In the genomic region with DNA sequence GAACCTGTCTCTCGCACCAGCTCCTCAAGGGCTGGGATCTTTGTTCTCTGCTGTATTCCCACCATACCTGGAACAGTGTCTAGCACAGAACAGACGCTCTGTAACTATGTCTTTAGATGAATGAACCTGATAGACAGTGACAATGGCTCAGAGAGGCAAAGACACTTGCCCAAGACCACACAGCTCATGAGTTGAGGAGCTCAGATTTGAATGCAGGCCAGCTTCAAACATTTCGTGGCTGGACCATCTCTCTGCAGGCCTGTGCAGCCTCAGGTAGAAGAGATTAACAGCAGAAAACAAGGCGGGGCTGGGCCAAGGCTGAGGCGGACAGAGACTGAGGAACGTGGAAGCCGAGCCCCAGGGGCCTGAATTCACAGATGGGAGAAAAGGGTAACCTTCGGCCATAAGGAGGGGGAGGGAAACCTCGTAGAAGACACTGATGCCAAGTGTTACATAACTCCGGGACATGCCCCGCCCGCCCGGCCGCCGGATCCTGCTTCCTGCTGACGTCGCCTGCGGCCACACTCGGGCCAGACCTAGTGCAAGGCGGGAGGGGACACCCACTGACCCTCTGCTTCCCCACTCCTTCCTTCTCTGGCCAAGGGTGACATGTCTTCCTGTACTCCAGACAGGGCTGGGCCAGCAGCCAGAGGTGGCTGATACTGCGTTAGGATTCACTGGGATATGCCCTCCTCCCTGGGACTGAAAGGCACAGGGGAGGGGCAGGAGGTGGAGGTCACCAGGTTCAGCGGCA, we compare ENCODE assay signal across 8 cellular contexts.
DNase-seq lines count a peak whose midpoint lies in the region; ATAC-seq and TF ChIP-seq lines count a peak whose summit lies in the region.

No MANE protein-coding gene starts in this region.

- POLR2A ChIA-PET in IMR-90 (lab: Charles Lee; ENCODE audit: unreplicated experiment), result no interaction called here

- DNase-seq in IMR-90, result peak; percentile 59
- DNase-seq in cardiac fibroblast (ENCODE audit: low read depth in 2 of 2), result peak; percentile 91 to 92
- peak; percentile 28 for DNase-seq in left kidney (ENCODE audit: low read depth, low spot score)
- DNase-seq in superior temporal gyrus (ENCODE audit: extremely low spot score), result peak; percentile 72
- no peak for DNase-seq in NCI-H1105 (lab: John Stamatoyannopoulos, UW)
- DNase-seq in activated naive CD8-positive, alpha-beta T cell treated with anti-CD3 and anti-CD28 coated beads, Interleukin-2, amount 50 U/mL, for 24 hours, result no peak
- DNase-seq in NCI-H1048 (lab: John Stamatoyannopoulos, UW), result no peak
- no peak for DNase-seq in ACHN

- peak overlapping the region; percentile 94 for H2BK5ac ChIP-seq in IMR-90 (ENCODE audit: low read depth, low read length, poor library complexity, severe bottlenecking)

- no peaks in the 10 kb centered on the region for H3K9me3 ChIP-seq in IMR-90 (ENCODE audit: control insufficient read depth, insufficient read depth, low read length)

- in situ Hi-C loops in IMR-90 (cut with MboI; ENCODE audit: low sequenced_read_pairs), result loop anchor here (5.0 to 10.0 kb wide), 2 partner anchors 183 to 386 kb away; a partner anchor contains a TSS
- in situ Hi-C loops in ACHN (cut with HindIII; ENCODE audit: low pct_ligation_motif_present, low pct_unique_long_range_greater_than_20kb, low sequenced_read_pairs), result no loop called here

- peak overlapping the region; percentile 25 for H2AFZ ChIP-seq in IMR-90 (replicated peaks; ENCODE audit: low read length, poor library complexity)

- H3K9me3 Mint-ChIP-seq in activated naive CD8-positive, alpha-beta T cell treated with anti-CD3 and anti-CD28 coated beads, Interleukin-2, amount 50 U/mL, for 24 hours, result no peaks in the 10 kb centered on the region

- no peaks in the 10 kb centered on the region for H3K27me3 ChIP-seq in IMR-90 (ENCODE audit: control insufficient read depth, insufficient read depth, low read length)

- TF ChIP-seq CTCF in IMR-90 (conservative IDR thresholded peaks at IDR 0.05; ENCODE audit: low read depth, low read length), result no peak
- TF ChIP-seq CTCF in cardiac fibroblast (IDR thresholded peaks at IDR 0.05; ENCODE audit: low read depth, low read length), result no peak

- H4K91ac ChIP-seq in IMR-90 (ENCODE audit: insufficient read depth, low read depth, low read length), result peak overlapping the region; percentile 92

- H2AK9ac ChIP-seq in IMR-90 (replicated peaks; ENCODE audit: low read depth, low read length, poor library complexity), result peak overlapping the region; percentile 74

- H3K4me1 Mint-ChIP-seq in activated naive CD8-positive, alpha-beta T cell treated with anti-CD3 and anti-CD28 coated beads, Interleukin-2, amount 50 U/mL, for 24 hours, result no peaks in the 10 kb centered on the region

- H3K9me1 ChIP-seq in IMR-90 (ENCODE audit: insufficient read depth, low read length), result peaks cover 16% of the 10 kb centered on the region; the same call in 1 of the 2 replicates

- peak overlapping the region; percentile 37 for H2BK15ac ChIP-seq in IMR-90 (ENCODE audit: low read depth, low read length)

- H2BK20ac ChIP-seq in IMR-90 (ENCODE audit: low read depth, low read length), result peak overlapping the region; percentile 50

- 80% methylated on average over 3 of the region's 22 CpGs; no CpG with 5 or more reads in 1 of the 2 experiments for WGBS in IMR-90 (ENCODE audit: extremely low coverage in 2 of 2, insufficient read length in 1 of 2), 2 experiments

- no peak for ATAC-seq in IMR-90 (ENCODE audit: low read depth)
- ATAC-seq in activated naive CD8-positive, alpha-beta T cell treated with anti-CD3 and anti-CD28 coated beads, Interleukin-2, amount 50 U/mL, for 24 hours, result no peak

- H4K8ac ChIP-seq in IMR-90 (ENCODE audit: low read depth in 2 of 2, low read length in 2 of 2), result peak overlapping the region; percentile 72 to 93

- peak overlapping the region; percentile 33; the same call in 1 of the 2 replicates for H3K18ac ChIP-seq in IMR-90 (ENCODE audit: low read depth, low read length)

- no peak for TF ChIP-seq POLR2A in IMR-90 (IDR thresholded peaks at IDR 0.05; ENCODE audit: low read depth, low read length)

- H3K79me1 ChIP-seq in IMR-90 (ENCODE audit: low read depth in 1 of 2, low read length in 2 of 2), result peaks cover 37 to 82% of the 10 kb centered on the region in 2 experiments

- H3K9ac ChIP-seq in IMR-90 (ENCODE audit: low read depth, low read length), result 0 out of 2 replicates have a peak overlapping the region, but pooled peaks have one; percentile 4

- peaks cover 66% of the 10 kb centered on the region for H4K20me1 ChIP-seq in IMR-90 (ENCODE audit: insufficient read depth, low read length)

- H3K23ac ChIP-seq in IMR-90 (ENCODE audit: low read depth, low read length), result peak overlapping the region; percentile 18

- H3K27me3 Mint-ChIP-seq in activated naive CD8-positive, alpha-beta T cell treated with anti-CD3 and anti-CD28 coated beads, Interleukin-2, amount 50 U/mL, for 24 hours, result no peaks in the 10 kb centered on the region

- peak overlapping the region; percentile 78 for H3K27ac ChIP-seq in IMR-90 (ENCODE audit: insufficient read depth, low read length)

- dilution Hi-C loops in IMR-90 (cut with HindIII; ENCODE audit: low sequenced_read_pairs, unreplicated experiment), result no loop called here

- peak overlapping the region; percentile 91 for H2BK120ac ChIP-seq in IMR-90 (ENCODE audit: low read depth, low read length)

- intact Hi-C loops in IMR-90 (cut with micrococcal nuclease), result loop anchor here (10.0 kb wide), 1 partner anchor 523 kb away; no protein-coding TSS in a partner anchor

- peak overlapping the region; percentile 95 for H3K4ac ChIP-seq in IMR-90 (ENCODE audit: low read depth, low read length)

- H3K4me3 ChIP-seq in IMR-90 (ENCODE audit: insufficient read depth, low read depth, low read length), result no peak overlapping the region
- no peak overlapping the region for H3K4me3 ChIP-seq in cardiac fibroblast (replicated peaks in 1 of 2; ENCODE audit: low read depth in 2 of 2, low read length in 2 of 2)

- peak overlapping the region; percentile 19; the same call in 1 of the 2 replicates for H4K5ac ChIP-seq in IMR-90 (ENCODE audit: low read depth, low read length)

- H3K36me3 ChIP-seq in IMR-90 (ENCODE audit: control insufficient read depth, insufficient read depth, low read length), result peaks cover 65% of the 10 kb centered on the region

- H3K56ac ChIP-seq in IMR-90 (ENCODE audit: extremely low read depth, insufficient read depth, low read length), result no peak overlapping the region

- CTCF ChIA-PET in IMR-90 (lab: Yijun Ruan, JAX), result no interaction called here

- H3K4me1 ChIP-seq in IMR-90 (ENCODE audit: control insufficient read depth, insufficient read depth, low read length), result peaks cover 55% of the 10 kb centered on the region

- H3K4me2 ChIP-seq in IMR-90 (ENCODE audit: low read depth, low read length), result no peak overlapping the region

- H2AK5ac ChIP-seq in IMR-90 (ENCODE audit: low read depth, low read length), result peak overlapping the region; percentile 94

- no TSS peak for BruUV-seq in IMR-90 (replicated peaks; lab: Mats Ljungman, UMichigan)

- TF ChIP-seq RAD21 in IMR-90 (IDR thresholded peaks at IDR 0.05; ENCODE audit: low read length), result no peak

- no peak overlapping the region for H3K27ac Mint-ChIP-seq in activated naive CD8-positive, alpha-beta T cell treated with anti-CD3 and anti-CD28 coated beads, Interleukin-2, amount 50 U/mL, for 24 hours

- H3K14ac ChIP-seq in IMR-90 (replicated peaks; ENCODE audit: low read depth, low read length), result peak overlapping the region; percentile 73

- no peak overlapping the region for H3K4me3 Mint-ChIP-seq in activated naive CD8-positive, alpha-beta T cell treated with anti-CD3 and anti-CD28 coated beads, Interleukin-2, amount 50 U/mL, for 24 hours

- peaks cover 2% of the 10 kb centered on the region for H3K36me3 Mint-ChIP-seq in activated naive CD8-positive, alpha-beta T cell treated with anti-CD3 and anti-CD28 coated beads, Interleukin-2, amount 50 U/mL, for 24 hours (ENCODE audit: low read depth)

TF ChIP-seq in IMR-90, 13 proteins besides CTCF, POLR2A, EP300 and RAD21:
- TF ChIP-seq CEBPB (IDR thresholded peaks at IDR 0.05; ENCODE audit: low read depth, low read length) (peak; percentile 56; the same call in 1 of the 2 replicates), NFE2L2 (IDR thresholded peaks at IDR 0.05; ENCODE audit: low read depth, low read length) (no peak), BHLHE40 (IDR thresholded peaks at IDR 0.05; ENCODE audit: low read depth, low read length) (no peak), RCOR1 (IDR thresholded peaks at IDR 0.05; ENCODE audit: insufficient replicate concordance, low read length) (no peak), RFX5 (IDR thresholded peaks at IDR 0.05; ENCODE audit: low read depth, low read length) (no peak), MXI1 (IDR thresholded peaks at IDR 0.05; ENCODE audit: borderline replicate concordance, low read depth, low read length) (no peak), MAZ (IDR thresholded peaks at IDR 0.05; ENCODE audit: borderline replicate concordance, low read depth, low read length) (peak; percentile 50)
- TF ChIP-seq, protein P1, sequence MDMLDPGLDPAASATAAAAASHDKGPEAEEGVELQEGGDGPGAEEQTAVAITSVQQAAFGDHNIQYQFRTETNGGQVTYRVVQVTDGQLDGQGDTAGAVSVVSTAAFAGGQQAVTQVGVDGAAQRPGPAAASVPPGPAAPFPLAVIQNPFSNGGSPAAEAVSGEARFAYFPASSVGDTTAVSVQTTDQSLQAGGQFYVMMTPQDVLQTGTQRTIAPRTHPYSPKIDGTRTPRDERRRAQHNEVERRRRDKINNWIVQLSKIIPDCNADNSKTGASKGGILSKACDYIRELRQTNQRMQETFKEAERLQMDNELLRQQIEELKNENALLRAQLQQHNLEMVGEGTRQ (IDR thresholded peaks at IDR 0.05; ENCODE audit: low read depth, low read length), result no peak

Comparison
In these comparisons a context has a peak if more than half of its experiments do, and no peak if none do; other contexts are left out.
1. DNase-seq: peak in IMR-90 (single experiment), cardiac fibroblast (2 of 2), left kidney (single experiment) and superior temporal gyrus (single experiment); none in NCI-H1105 (single experiment), activated naive CD8-positive, alpha-beta T cell treated with anti-CD3 and anti-CD28 coated beads, Interleukin-2, amount 50 U/mL, for 24 hours (single experiment), NCI-H1048 (single experiment) and ACHN (single experiment).